Comparison of ENCODE assay signal across 2 cellular contexts in the genomic region with DNA sequence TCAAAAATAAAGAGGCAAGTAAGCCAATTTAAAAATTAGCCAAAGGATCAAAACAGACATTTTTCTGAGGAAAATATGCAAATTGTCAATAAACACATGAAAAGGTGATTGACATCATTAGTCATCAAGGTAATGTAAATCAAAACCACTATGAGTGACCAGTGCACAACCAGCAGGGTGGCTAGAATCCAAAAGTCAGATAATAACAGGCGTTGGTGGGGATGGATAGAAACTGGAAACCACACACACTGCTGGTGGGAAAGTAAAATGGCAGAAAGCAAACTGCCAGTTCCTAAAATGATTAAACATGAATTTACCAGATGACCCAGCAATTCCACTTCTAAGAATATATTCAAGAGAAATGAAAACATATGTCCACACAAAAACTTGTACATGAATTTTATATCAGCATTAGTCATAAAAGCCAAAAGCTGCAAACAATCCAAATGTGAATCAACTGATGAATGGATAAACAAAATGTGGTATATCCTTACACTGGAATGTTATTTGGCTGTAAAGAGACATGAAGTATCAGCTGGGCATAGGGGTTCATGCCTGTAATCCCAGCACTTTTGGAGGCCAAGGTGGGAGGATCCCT.
A peak's percentile ranks its signal among the peaks of the same experiment; 100 is the strongest.
TF ChIP-seq lines count a peak whose summit lies in the region.

No MANE protein-coding gene starts in this region.

TF ChIP-seq in SK-N-SH, 30 proteins besides CTCF, POLR2A, EP300 and RAD21 (continued from another document):
- TF ChIP-seq TAF1 (IDR thresholded peaks at IDR 0.05; ENCODE audit: borderline replicate concordance, low read depth, low read length) (no peak), CHD2 (IDR thresholded peaks at IDR 0.05; ENCODE audit: low read length, partially characterized antibody) (no peak), USF1 (IDR thresholded peaks at IDR 0.05; ENCODE audit: borderline replicate concordance, low read depth) (no peak), RCOR1 (IDR thresholded peaks at IDR 0.05; ENCODE audit: low read length) (no peak), ELF1 (IDR thresholded peaks at IDR 0.05) (no peak)
- TF ChIP-seq, protein P1, sequence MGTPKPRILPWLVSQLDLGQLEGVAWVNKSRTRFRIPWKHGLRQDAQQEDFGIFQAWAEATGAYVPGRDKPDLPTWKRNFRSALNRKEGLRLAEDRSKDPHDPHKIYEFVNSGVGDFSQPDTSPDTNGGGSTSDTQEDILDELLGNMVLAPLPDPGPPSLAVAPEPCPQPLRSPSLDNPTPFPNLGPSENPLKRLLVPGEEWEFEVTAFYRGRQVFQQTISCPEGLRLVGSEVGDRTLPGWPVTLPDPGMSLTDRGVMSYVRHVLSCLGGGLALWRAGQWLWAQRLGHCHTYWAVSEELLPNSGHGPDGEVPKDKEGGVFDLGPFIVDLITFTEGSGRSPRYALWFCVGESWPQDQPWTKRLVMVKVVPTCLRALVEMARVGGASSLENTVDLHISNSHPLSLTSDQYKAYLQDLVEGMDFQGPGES (IDR thresholded peaks at IDR 0.05; ENCODE audit: low read depth, low read length) = no peak

TF ChIP-seq in GM12878, 131 proteins besides CTCF, POLR2A, EP300 and RAD21 (continued from another document):
- TF ChIP-seq RUNX3 (IDR thresholded peaks at IDR 0.05; ENCODE audit: low read length) (peak; percentile 49; the same call in 1 of the 2 replicates), MTA2 (IDR thresholded peaks at IDR 0.05; ENCODE audit: low read depth) (0 out of 2 replicates have a peak, but pooled peaks have one; percentile 13), LARP7 (IDR thresholded peaks at IDR 0.05) (no peak), IKZF1 (conservative IDR thresholded peaks at IDR 0.05) (peak; percentile 36; the same call in 1 of the 2 replicates), CEBPB (IDR thresholded peaks at IDR 0.05; ENCODE audit: borderline replicate concordance in 1 of 2, low read depth in 2 of 2, low read length in 2 of 2) (no peak), MEF2A (IDR thresholded peaks at IDR 0.05; ENCODE audit: insufficient read depth, low read depth, low read length) (no peak), NFXL1 (IDR thresholded peaks at IDR 0.05; ENCODE audit: borderline replicate concordance) (no peak), ZNF384 (IDR thresholded peaks at IDR 0.05; ENCODE audit: borderline replicate concordance, low read depth, low read length) (no peak), ZNF622 (IDR thresholded peaks at IDR 0.05) (no peak), BHLHE40 (IDR thresholded peaks at IDR 0.05; ENCODE audit: borderline replicate concordance in 1 of 2, low read depth in 2 of 2, low read length in 1 of 2) (peak in 1 of 2 experiments; percentile 23; a peak in 1 of 4 replicates), JUNB (IDR thresholded peaks at IDR 0.05) (0 out of 2 replicates have a peak, but pooled peaks have one; percentile 12), NFIC (IDR thresholded peaks at IDR 0.05; ENCODE audit: low read depth, low read length) (no peak), SUPT20H (IDR thresholded peaks at IDR 0.05; ENCODE audit: borderline replicate concordance, control insufficient read depth, low read depth, low read length) (no peak), MYB (IDR thresholded peaks at IDR 0.05; ENCODE audit: borderline replicate concordance, low read depth, low read length) (no peak), YY1 (IDR thresholded peaks at IDR 0.05; ENCODE audit: low read depth, low read length) (no peak), SREBF1 (IDR thresholded peaks at IDR 0.05; ENCODE audit: low read length) (no peak), CBFB (IDR thresholded peaks at IDR 0.05; ENCODE audit: low read depth) (no peak)
- TF ChIP-seq, protein P2, sequence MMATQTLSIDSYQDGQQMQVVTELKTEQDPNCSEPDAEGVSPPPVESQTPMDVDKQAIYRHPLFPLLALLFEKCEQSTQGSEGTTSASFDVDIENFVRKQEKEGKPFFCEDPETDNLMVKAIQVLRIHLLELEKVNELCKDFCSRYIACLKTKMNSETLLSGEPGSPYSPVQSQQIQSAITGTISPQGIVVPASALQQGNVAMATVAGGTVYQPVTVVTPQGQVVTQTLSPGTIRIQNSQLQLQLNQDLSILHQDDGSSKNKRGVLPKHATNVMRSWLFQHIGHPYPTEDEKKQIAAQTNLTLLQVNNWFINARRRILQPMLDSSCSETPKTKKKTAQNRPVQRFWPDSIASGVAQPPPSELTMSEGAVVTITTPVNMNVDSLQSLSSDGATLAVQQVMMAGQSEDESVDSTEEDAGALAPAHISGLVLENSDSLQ (IDR thresholded peaks at IDR 0.05) = peak; percentile 38; the same call in 1 of the 2 replicates
